Comparison of ENCODE assay signal across 8 cellular contexts in genomic region chr19:15551183-15552004, GRCh38. TPM values are rescaled to one million over a fixed set of nuclear protein-coding genes. Genes with fewer than 3 reads are reported as not detected.
A peak's percentile ranks its signal among the peaks of the same experiment; 100 is the strongest.
DNase-seq lines count a peak whose midpoint lies in the region; ATAC-seq, FAIRE-seq and TF ChIP-seq lines count a peak whose summit lies in the region.

No MANE protein-coding gene starts in this region.

- peak overlapping the region; percentile 67 for H3K4me3 Mint-ChIP-seq in activated CD4-positive, alpha-beta T cell treated with anti-CD3 and anti-CD28 coated beads, Interleukin-2, amount 10 ng/mL, durations not matched to agents 7 days and 5 days
- no peak overlapping the region for H3K4me3 Mint-ChIP-seq in endodermal cell

- no peaks in the 10 kb centered on the region for H3K9me3 Mint-ChIP-seq in activated CD4-positive, alpha-beta T cell treated with anti-CD3 and anti-CD28 coated beads, Interleukin-2, amount 10 ng/mL, durations not matched to agents 7 days and 5 days
- peaks cover 61% of the 10 kb centered on the region for H3K9me3 Mint-ChIP-seq in endodermal cell

- H3K27me3 ChIP-seq in endodermal cell (ENCODE audit: control insufficient read depth, insufficient read depth, low read length, poor library complexity, severe bottlenecking) (no peaks in the 10 kb centered on the region), sigmoid colon (peaks cover 11 to 67% (median 37%) of the 10 kb centered on the region in 3 donors)

- TF ChIP-seq RAD21 in A549 (conservative IDR thresholded peaks at IDR 0.05 in 1 of 2, IDR thresholded peaks at IDR 0.05 in 1 of 2), result no peak

- 0% methylated on average over 6 of the region's 41 CpGs for WGBS in A549 (ENCODE audit: missing lambda C conversion rate)
- WGBS in endodermal cell (ENCODE audit: insufficient coverage in 1 of 2, insufficient read length in 1 of 2), 2 experiments, result 82 to 84% methylated on average over 32 to 41 of the region's 41 CpGs
- 5 to 8% methylated on average over 41 of the region's 41 CpGs for WGBS in sigmoid colon, 2 donors

- H3K4me1 Mint-ChIP-seq in activated CD4-positive, alpha-beta T cell treated with anti-CD3 and anti-CD28 coated beads, Interleukin-2, amount 10 ng/mL, durations not matched to agents 7 days and 5 days, result peaks cover 35% of the 10 kb centered on the region
- H3K4me1 Mint-ChIP-seq in endodermal cell, result no peaks in the 10 kb centered on the region

- POLR2A ChIA-PET in A549 (lab: Yijun Ruan, JAX) (interaction anchor here (0.5 to 1.1 kb wide), 4 partner anchors 132 to 171 kb away, joined by 3 to 5 read pairs (median 3); partner anchors contain the start of gene AKAP8L), HEK293 (lab: Yijun Ruan, JAX) (interaction anchor here (0.6 to 2.2 kb wide), 6 partner anchors 99 to 1003 kb away, joined by 3 to 8 read pairs (median 4); partner anchors contain the start of gene AKAP8L)
- POLR2A ChIA-PET in activated CD4-positive, alpha-beta T cell treated with anti-CD3 and anti-CD28 coated beads, Interleukin-2, amount 10 ng/mL, durations not matched to agents 7 days and 5 days (lab: Charles Lee), result interaction anchor here (0.6 to 1.2 kb wide), 3 partner anchors 88 to 280 kb away, joined by 3 read pairs; partner anchors contain the start of gene AKAP8L

- TF ChIP-seq EP300 in A549 (IDR thresholded peaks at IDR 0.05) (no peak), sigmoid colon (IDR thresholded peaks at IDR 0.05) (no peak)

- TF ChIP-seq CTCF in A549 (IDR thresholded peaks at IDR 0.05) (peak; percentile 4; the same call in 1 of the 3 replicates), HEK293 (tag by site-specific recombination; IDR thresholded peaks at IDR 0.05) (no peak), endodermal cell (conservative IDR thresholded peaks at IDR 0.05) (no peak), sigmoid colon (IDR thresholded peaks at IDR 0.05) (no peak)

- H3K27me3 Mint-ChIP-seq in activated CD4-positive, alpha-beta T cell treated with anti-CD3 and anti-CD28 coated beads, Interleukin-2, amount 10 ng/mL, durations not matched to agents 7 days and 5 days, result no peaks in the 10 kb centered on the region
- H3K27me3 Mint-ChIP-seq in endodermal cell (ENCODE audit: insufficient read depth), result peaks cover 4% of the 10 kb centered on the region

- intact Hi-C loops in sigmoid colon (cut with DNase I), result no loop called here

- H3K4me2 ChIP-seq in A549, result peak overlapping the region; percentile 81

- CTCF ChIA-PET in A549 (lab: Yijun Ruan, JAX), result interaction anchor here (0.6 to 2.1 kb wide), 9 partner anchors 10 to 623 kb away, joined by 3 to 15 read pairs (median 3); partner anchors contain the start of gene AKAP8L
- CTCF ChIA-PET in HEK293 (lab: Yijun Ruan, JAX), result interaction anchor here (0.5 to 3.7 kb wide), 10 partner anchors 9 to 526 kb away, joined by 3 to 14 read pairs (median 3); partner anchors contain the start of gene AKAP8L
- CTCF ChIA-PET in activated CD4-positive, alpha-beta T cell treated with anti-CD3 and anti-CD28 coated beads, Interleukin-2, amount 10 ng/mL, durations not matched to agents 7 days and 5 days (lab: Charles Lee), result interaction anchor here (0.5 to 5.6 kb wide), 9 partner anchors 15 to 956 kb away, joined by 3 to 108 read pairs (median 3); partner anchors contain the start of genes AKAP8L and WIZ

- H3K27ac Mint-ChIP-seq in activated CD4-positive, alpha-beta T cell treated with anti-CD3 and anti-CD28 coated beads, Interleukin-2, amount 10 ng/mL, durations not matched to agents 7 days and 5 days, result peak overlapping the region; percentile 76
- no peak overlapping the region for H3K27ac Mint-ChIP-seq in endodermal cell

- H3K9me3 ChIP-seq in A549 (no peaks in the 10 kb centered on the region), HEK293 (ENCODE audit: control insufficient read depth, insufficient read depth, low read depth, low read length) (no peaks in the 10 kb centered on the region), endodermal cell (ENCODE audit: control insufficient read depth, low read length) (peaks cover 7% of the 10 kb centered on the region), sigmoid colon (no peaks in the 10 kb centered on the region)

- H3K36me3 Mint-ChIP-seq in activated CD4-positive, alpha-beta T cell treated with anti-CD3 and anti-CD28 coated beads, Interleukin-2, amount 10 ng/mL, durations not matched to agents 7 days and 5 days (ENCODE audit: low read depth), result no peaks in the 10 kb centered on the region
- H3K36me3 Mint-ChIP-seq in endodermal cell (ENCODE audit: low read depth), result no peaks in the 10 kb centered on the region

- no peak for FAIRE-seq in A549 (lab: Jason Lieb, UNC)

- H3K27ac ChIP-seq in A549 (peak overlapping the region; percentile 45 to 78; a peak in 5 of 6 replicates), HEK293 (ENCODE audit: extremely low read depth, low read depth, low read length) (no peak overlapping the region), endodermal cell (ENCODE audit: low read depth, low read length) (no peak overlapping the region), sigmoid colon (no peak overlapping the region)

- TF ChIP-seq POLR2A in A549 (IDR thresholded peaks at IDR 0.05; ENCODE audit: low read length), result no peak
- no peak for TF ChIP-seq POLR2A in sigmoid colon (IDR thresholded peaks at IDR 0.05)

- no peak overlapping the region for H3K9ac ChIP-seq in endodermal cell (ENCODE audit: extremely low read depth, low read length, poor library complexity, severe bottlenecking)

- DNase-seq in A549 (ENCODE audit: low read depth in 1 of 2, low spot score in 1 of 2), result peak; percentile 47 to 71
- peak; percentile 59 for DNase-seq in activated CD4-positive, alpha-beta T cell treated with anti-CD3 and anti-CD28 coated beads, Interleukin-2, amount 10 ng/mL, durations not matched to agents 7 days and 5 days
- peak; percentile 97 for DNase-seq in endodermal cell
- DNase-seq in sigmoid colon, result no peak
- no peak for DNase-seq in NCI-H345 (lab: John Stamatoyannopoulos, UW)

- H3K4me3 ChIP-seq in A549, result peak overlapping the region; percentile 43
- peak overlapping the region; percentile 25 for H3K4me3 ChIP-seq in HEK293 (ENCODE audit: low read depth, low read length)
- no peak overlapping the region for H3K4me3 ChIP-seq in endodermal cell (ENCODE audit: low read length)
- H3K4me3 ChIP-seq in sigmoid colon, result peak overlapping the region in 3 of 4 donors; percentile 16 to 35 (median 30)

- ATAC-seq in A549 (peak; percentile 65 to 71), GM21825 (IDR thresholded peaks at IDR 0.05; ENCODE audit: unreplicated experiment) (no peak), GM21390 (IDR thresholded peaks at IDR 0.05; ENCODE audit: unreplicated experiment) (no peak)

- H3K36me3 ChIP-seq in HEK293 (ENCODE audit: control insufficient read depth in 2 of 2, insufficient read depth in 1 of 2, low read length in 2 of 2), result no peaks in the 10 kb centered on the region
- H3K36me3 ChIP-seq in endodermal cell (ENCODE audit: control insufficient read depth, insufficient read depth, low read length), result no peaks in the 10 kb centered on the region
- H3K36me3 ChIP-seq in sigmoid colon, result no peaks in the 10 kb centered on the region

- H3K4me1 ChIP-seq in A549 (0 out of 3 replicates have a peak, but pooled peaks cover 4% of the 10 kb centered on the region), HEK293 (ENCODE audit: control insufficient read depth, insufficient read depth, low read length) (peaks cover 6% of the 10 kb centered on the region; the same call in 1 of the 2 replicates), endodermal cell (ENCODE audit: control insufficient read depth, insufficient read depth, low read length) (no peaks in the 10 kb centered on the region), sigmoid colon (peaks cover 0 to 22% (median 21%) of the 10 kb centered on the region in 4 donors)

TF ChIP-seq in A549, 52 proteins besides CTCF, POLR2A, EP300 and RAD21 (continues in another document):
- TF ChIP-seq RFX5 (IDR thresholded peaks at IDR 0.05) (no peak), USF2 (IDR thresholded peaks at IDR 0.05) (peak; percentile 30; the same call in 1 of the 2 replicates)

TF ChIP-seq in HEK293, 187 proteins besides CTCF, POLR2A, EP300 and RAD21 (continues in another document):
- TF ChIP-seq SP7 (tag by site-specific recombination; IDR thresholded peaks at IDR 0.05) (peak; percentile 33; the same call in 1 of the 2 replicates), TCF7L2 (IDR thresholded peaks at IDR 0.05; ENCODE audit: borderline replicate concordance, low read depth, low read length) (no peak), PRDM1 (tag by site-specific recombination; IDR thresholded peaks at IDR 0.05) (no peak), ZNF571 (tag by site-specific recombination; IDR thresholded peaks at IDR 0.05) (no peak)

RNA-seq across cellular contexts. Expression of gene CYP4F22, which starts 43.1 kb away (rescaled TPM):
- not detected in 2 replicates for polyA plus RNA-seq in A549 (2011; rRNA removed)
- polyA plus RNA-seq in A549 (2012; cell fraction: cytosol; rRNA removed), result 0.03 and 0.05 TPM in 2 replicates
- 0.05 and 0.11 TPM in 2 replicates for polyA plus RNA-seq in A549 (2012; cell fraction: nucleus; rRNA removed)
- polyA plus RNA-seq in A549 (2017; fragmentation: RNase III; extraction: RNeasy Plus Mini Kit Qiagen cat#74134 plus additional on column Dnase treatment), result 0.05 TPM in 1 of 3 replicates, not detected in the others
- 0.08 TPM in 1 of 2 replicates, not detected in the other for polyA minus RNA-seq in A549 (2011; rRNA and poly(A)+ RNA removed)
- under 1 TPM; 0.67 to 0.87 TPM for total RNA-seq in activated CD4-positive, alpha-beta T cell treated with anti-CD3 and anti-CD28 coated beads, Interleukin-2, amount 10 ng/mL, durations not matched to agents 7 days and 5 days
- not detected for total RNA-seq in endodermal cell
- not detected for polyA plus RNA-seq in endodermal cell (2013, experiment 1 of 2)
- polyA plus RNA-seq in endodermal cell (2013, experiment 2 of 2), result not detected
- total RNA-seq in sigmoid colon, result not detected
- under 1 TPM in 1 of 3 donors, not detected in 2; 0.07 TPM for polyA plus RNA-seq in sigmoid colon

Comparison
In these comparisons a context has a peak if more than half of its experiments do, and no peak if none do; other contexts are left out.
1. ATAC-seq: peak in A549 (2 of 2); none in GM21825 (single experiment) and GM21390 (single experiment).
2. DNase-seq: peak in A549 (2 of 2), activated CD4-positive, alpha-beta T cell treated with anti-CD3 and anti-CD28 coated beads, Interleukin-2, amount 10 ng/mL, durations not matched to agents 7 days and 5 days (single experiment) and endodermal cell (single experiment); none in sigmoid colon (single experiment) and NCI-H345 (single experiment).
3. H3K27ac ChIP-seq: peak in A549 (2 of 2); none in HEK293 (single experiment), endodermal cell (single experiment) and sigmoid colon (0 of 4).
4. Of the 5 proteins assayed by ChIP-seq in both HEK293 and A549: peak only in HEK293: none; only in A549: CTCF; in both: none; in neither: 4.